In genomic region chr6:3322366-3322890, GRCh38 we compare ENCODE assay signal across 21 cellular contexts.
"Had no signal": no experiment of that assay in that cellular context is flagged by ENCODE, and none has a peak within 500 bp of the region (broad histone marks: within the 10 kb centered on the region; RNA-seq: fewer than 3 reads in every experiment).

No MANE protein-coding gene starts in this region.

- H3K27ac ChIP-seq: colonic mucosa, foreskin keratinocyte, neutrophil, parathyroid adenoma had no signal

- H3K4me1 ChIP-seq: colonic mucosa, foreskin keratinocyte, parathyroid adenoma had no signal

- H3K27me3 Mint-ChIP-seq: activated CD8-positive, alpha-beta T cell treated with anti-CD3 and anti-CD28 coated beads for 36 hours; brain had no signal

- ATAC-seq: activated CD8-positive, alpha-beta T cell treated with anti-CD3 and anti-CD28 coated beads for 36 hours; activated T-helper 17 cell treated with anti-CD3 and anti-CD28 coated beads, Interleukin-2, amount 50 U/mL, for 72 hours; foreskin keratinocyte; left cardiac atrium; naive thymus-derived CD4-positive, alpha-beta T cell had no signal

- H3K9me3 Mint-ChIP-seq: activated CD4-positive, alpha-beta T cell treated with anti-CD3 and anti-CD28 coated beads, Interleukin-2, amount 10 ng/mL, durations not matched to agents 24 days and 14 days; activated CD8-positive, alpha-beta T cell treated with anti-CD3 and anti-CD28 coated beads for 36 hours; activated naive CD8-positive, alpha-beta T cell treated with anti-CD3 and anti-CD28 coated beads, Interleukin-2, amount 10 ng/mL, durations not matched to agents 7 days and 5 days; activated T-helper 17 cell treated with anti-CD3 and anti-CD28 coated beads, Interleukin-2, amount 50 U/mL, for 72 hours; brain; naive thymus-derived CD4-positive, alpha-beta T cell had no signal

- H3K4me3 Mint-ChIP-seq: activated CD4-positive, alpha-beta T cell treated with anti-CD3 and anti-CD28 coated beads, Interleukin-2, amount 10 ng/mL, durations not matched to agents 24 days and 14 days; activated CD8-positive, alpha-beta T cell treated with anti-CD3 and anti-CD28 coated beads for 36 hours; activated naive CD8-positive, alpha-beta T cell treated with anti-CD3 and anti-CD28 coated beads, Interleukin-2, amount 10 ng/mL, durations not matched to agents 7 days and 5 days; activated T-helper 17 cell treated with anti-CD3 and anti-CD28 coated beads, Interleukin-2, amount 50 U/mL, for 72 hours; brain; naive thymus-derived CD4-positive, alpha-beta T cell had no signal

- DNase-seq: activated CD4-positive, alpha-beta T cell treated with anti-CD3 and anti-CD28 coated beads, Interleukin-2, amount 10 ng/mL, durations not matched to agents 24 days and 14 days; activated CD8-positive, alpha-beta T cell treated with anti-CD3 and anti-CD28 coated beads for 36 hours; activated naive CD4-positive, alpha-beta T cell treated with Interleukin-2 at 50 U/mL for 16 hours; activated naive CD8-positive, alpha-beta T cell treated with anti-CD3 and anti-CD28 coated beads, Interleukin-2, amount 10 ng/mL, durations not matched to agents 7 days and 5 days; activated T-cell treated with anti-CD3 and anti-CD28 coated beads, Interleukin-2, amount 50 U/mL, for 1 hour; amygdala; central memory CD4-positive, alpha-beta T cell; colonic mucosa; foreskin keratinocyte; hippocampal formation; left cardiac atrium; mesenchymal stem cell; naive thymus-derived CD4-positive, alpha-beta T cell; stimulated activated CD4-positive, alpha-beta T cell treated with anti-CD3 and anti-CD28 coated beads, Interleukin-2, amount 100 ng/mL, for 24 hours; stimulated activated naive CD4-positive, alpha-beta T cell treated with Interleukin-2 at 50 U/mL for 16 hours; T1000 had no signal

- H3K27ac Mint-ChIP-seq: activated CD4-positive, alpha-beta T cell treated with anti-CD3 and anti-CD28 coated beads, Interleukin-2, amount 10 ng/mL, durations not matched to agents 24 days and 14 days; activated CD8-positive, alpha-beta T cell treated with anti-CD3 and anti-CD28 coated beads for 36 hours; activated naive CD8-positive, alpha-beta T cell treated with anti-CD3 and anti-CD28 coated beads, Interleukin-2, amount 10 ng/mL, durations not matched to agents 7 days and 5 days; activated T-helper 17 cell treated with anti-CD3 and anti-CD28 coated beads, Interleukin-2, amount 50 U/mL, for 72 hours had no signal

- H3K36me3 Mint-ChIP-seq: activated naive CD8-positive, alpha-beta T cell treated with anti-CD3 and anti-CD28 coated beads, Interleukin-2, amount 10 ng/mL, durations not matched to agents 7 days and 5 days had no signal

- H3K36me3 ChIP-seq: neutrophil, tibial nerve had no signal

- H3K9me3 ChIP-seq: colonic mucosa, neutrophil, tibial nerve had no signal

- H3K27me3 ChIP-seq: colonic mucosa, tibial nerve had no signal

- H3K4me3 ChIP-seq: colonic mucosa, tibial nerve had no signal
